In the genomic region with DNA sequence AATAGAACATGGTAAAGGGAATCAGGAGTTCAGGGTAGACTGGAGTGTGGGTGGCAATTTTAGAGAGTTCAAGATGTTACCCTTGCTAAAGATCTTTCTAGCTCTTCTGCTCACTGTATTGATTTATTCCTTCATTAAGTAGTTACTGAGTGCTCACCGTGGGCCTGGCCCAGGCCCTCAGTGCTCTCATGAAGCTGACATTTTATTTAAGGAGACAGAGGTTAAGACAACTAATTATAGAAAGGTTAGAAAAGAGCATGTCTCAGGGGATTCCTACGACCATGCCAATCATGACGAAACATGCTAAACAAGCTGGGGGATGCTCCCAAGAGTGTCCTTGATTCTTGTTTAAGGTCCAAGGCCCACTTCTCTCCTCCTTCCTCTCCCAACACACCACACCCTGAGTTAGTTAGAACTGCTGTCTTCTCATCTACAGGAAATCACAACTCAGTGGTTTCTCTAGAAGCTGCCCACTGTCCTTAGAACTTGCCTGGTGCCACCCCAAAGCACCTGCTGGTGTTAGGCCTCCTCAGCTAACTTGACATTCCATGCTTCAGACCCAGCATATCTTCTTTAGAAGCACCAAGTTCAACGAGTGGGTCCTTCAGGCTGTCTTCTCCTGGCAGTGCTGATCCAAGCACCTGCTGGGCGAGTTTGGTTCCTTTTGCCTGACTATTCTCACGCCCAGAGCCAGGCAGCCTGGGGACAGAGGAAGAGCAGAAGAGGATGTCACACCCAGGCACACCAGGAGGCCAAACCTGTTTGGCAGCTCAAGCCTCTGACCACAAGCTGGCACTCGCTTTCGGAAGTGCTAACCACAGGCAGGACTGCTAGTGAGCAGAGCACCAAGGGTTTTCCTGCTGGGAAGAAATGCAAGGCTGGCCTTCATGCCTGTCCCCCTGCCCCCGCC, we compare ENCODE assay signal across 8 cellular contexts.
A peak's percentile ranks its signal among the peaks of the same experiment; 100 is the strongest.
DNase-seq lines count a peak whose midpoint lies in the region; ATAC-seq and TF ChIP-seq lines count a peak whose summit lies in the region.

No MANE protein-coding gene starts in this region.

- TF ChIP-seq CTCF in dorsolateral prefrontal cortex (IDR thresholded peaks at IDR 0.05 in 54 of 56, conservative IDR thresholded peaks at IDR 0.05 in 2 of 56; ENCODE audit: low read depth in 1 of 56, partially characterized antibody in 56 of 56): no peak
- TF ChIP-seq CTCF in osteocyte (IDR thresholded peaks at IDR 0.05): no peak

- H3K4me3 ChIP-seq in dorsolateral prefrontal cortex: no peak overlapping the region

- no peaks in the 10 kb centered on the region for H3K9me3 Mint-ChIP-seq in osteocyte (ENCODE audit: unreplicated experiment)
- no peaks in the 10 kb centered on the region for H3K9me3 Mint-ChIP-seq in activated T-helper 17 cell treated with anti-CD3 and anti-CD28 coated beads, Interleukin-2, amount 50 U/mL, for 72 hours

- DNase-seq in GDM1 (lab: John Stamatoyannopoulos, UW) (peak; percentile 68), M059J (ENCODE audit: low read depth) (peak; percentile 43), dorsolateral prefrontal cortex (peak in 1 of 10 donors; percentile 48), osteocyte (ENCODE audit: extremely low spot score, unreplicated experiment) (no peak), KG1 (lab: John Stamatoyannopoulos, UW) (no peak)

- H3K27ac ChIP-seq in dorsolateral prefrontal cortex: peak overlapping the region in 32 of 59 donors; percentile 5 to 89 (median 42)

- ATAC-seq in activated T-helper 17 cell treated with anti-CD3 and anti-CD28 coated beads, Interleukin-2, amount 50 U/mL, for 72 hours (replicated peaks): no peak
- ATAC-seq in GM18867 (IDR thresholded peaks at IDR 0.05; ENCODE audit: unreplicated experiment) (no peak), HG03439 (IDR thresholded peaks at IDR 0.05; ENCODE audit: unreplicated experiment) (no peak)

- intact Hi-C loops in dorsolateral prefrontal cortex (cut with DNase I): loop anchor here (5.0 to 10.0 kb wide), 6 partner anchors 67 to 495 kb away; partner anchors contain the start of gene GAS7 (in 1 of the 2)

- no peak overlapping the region for H3K4me3 Mint-ChIP-seq in osteocyte (ENCODE audit: unreplicated experiment)
- H3K4me3 Mint-ChIP-seq in activated T-helper 17 cell treated with anti-CD3 and anti-CD28 coated beads, Interleukin-2, amount 50 U/mL, for 72 hours: no peak overlapping the region

- no peaks in the 10 kb centered on the region for H3K36me3 Mint-ChIP-seq in osteocyte (ENCODE audit: unreplicated experiment)
- no peaks in the 10 kb centered on the region for H3K36me3 Mint-ChIP-seq in activated T-helper 17 cell treated with anti-CD3 and anti-CD28 coated beads, Interleukin-2, amount 50 U/mL, for 72 hours (ENCODE audit: low read depth)

- no peaks in the 10 kb centered on the region for H3K27me3 ChIP-seq in dorsolateral prefrontal cortex

- no peaks in the 10 kb centered on the region for H3K27me3 Mint-ChIP-seq in osteocyte (ENCODE audit: unreplicated experiment)
- peaks cover 30% of the 10 kb centered on the region for H3K27me3 Mint-ChIP-seq in activated T-helper 17 cell treated with anti-CD3 and anti-CD28 coated beads, Interleukin-2, amount 50 U/mL, for 72 hours

- H3K4me1 Mint-ChIP-seq in osteocyte (ENCODE audit: unreplicated experiment): peaks cover 61% of the 10 kb centered on the region
- peaks cover 5% of the 10 kb centered on the region for H3K4me1 Mint-ChIP-seq in activated T-helper 17 cell treated with anti-CD3 and anti-CD28 coated beads, Interleukin-2, amount 50 U/mL, for 72 hours

- H3K27ac Mint-ChIP-seq in osteocyte (ENCODE audit: unreplicated experiment): peak overlapping the region; percentile 72
- H3K27ac Mint-ChIP-seq in activated T-helper 17 cell treated with anti-CD3 and anti-CD28 coated beads, Interleukin-2, amount 50 U/mL, for 72 hours: no peak overlapping the region

Comparison
In these comparisons a context has a peak if more than half of its experiments do, and no peak if none do; other contexts are left out.
1. DNase-seq: peak in GDM1 (single experiment) and M059J (single experiment); none in osteocyte (single experiment) and KG1 (single experiment).